Comparison of ENCODE assay signal across 8 cellular contexts in genomic region chr4:99945718-99946345, GRCh38. TPM values are rescaled to one million over a fixed set of nuclear protein-coding genes. Genes with fewer than 3 reads are reported as not detected.
A peak's percentile ranks its signal among the peaks of the same experiment; 100 is the strongest.
DNase-seq lines count a peak whose midpoint lies in the region; ATAC-seq and TF ChIP-seq lines count a peak whose summit lies in the region.

No MANE protein-coding gene starts in this region.

- no peak for TF ChIP-seq POLR2A in suprapubic skin (IDR thresholded peaks at IDR 0.05)

- H3K27ac ChIP-seq in OCI-LY3 (ENCODE audit: low read length) (peak overlapping the region; percentile 82), left lung (peak overlapping the region; percentile 95 to 96), suprapubic skin (peak overlapping the region; percentile 93)

- peak overlapping the region; percentile 98 for H3K4me2 ChIP-seq in OCI-LY3 (ENCODE audit: low read length)

- no peaks in the 10 kb centered on the region for H3K9me3 Mint-ChIP-seq in chondrocyte (ENCODE audit: low read depth)

- peaks cover 21% of the 10 kb centered on the region for H4K20me1 ChIP-seq in OCI-LY3 (ENCODE audit: insufficient read depth, low read length)

- DNase-seq in Right ventricle myocardium inferior (ENCODE audit: missing footprints) = no peak
- DNase-seq in cardiac septum (ENCODE audit: low spot score) = no peak
- DNase-seq in chondrocyte (ENCODE audit: low spot score) = no peak
- DNase-seq in left lung = peak; percentile 45 to 90
- no peak for DNase-seq in suprapubic skin (ENCODE audit: low spot score in 2 of 2)
- DNase-seq in NCI-H446 treated with DMSO at 0.1 percent for 48 hours (lab: John Stamatoyannopoulos, UW) = no peak

- H3K27me3 Mint-ChIP-seq in chondrocyte (ENCODE audit: low read depth) = no peaks in the 10 kb centered on the region

- H3K36me3 ChIP-seq in OCI-LY3 (replicated peaks; ENCODE audit: low read depth, low read length) (peaks cover 35% of the 10 kb centered on the region), left lung (peaks cover 0 to 10% of the 10 kb centered on the region in 2 donors), suprapubic skin (no peaks in the 10 kb centered on the region)

- peak overlapping the region; percentile 65 for H2AFZ ChIP-seq in OCI-LY3 (ENCODE audit: low read depth, low read length)

- H3K4me1 ChIP-seq in OCI-LY3 (ENCODE audit: low read length) (peaks cover 33% of the 10 kb centered on the region), left lung (peaks cover 13 to 62% of the 10 kb centered on the region in 2 donors), suprapubic skin (peaks cover 36% of the 10 kb centered on the region)

- peaks cover 2% of the 10 kb centered on the region for H3K36me3 Mint-ChIP-seq in chondrocyte (ENCODE audit: low read depth)

- ATAC-seq in Right ventricle myocardium inferior (peak; percentile 3), HG02763 (IDR thresholded peaks at IDR 0.05; ENCODE audit: unreplicated experiment) (peak; percentile 1), left lung (peak; percentile 3)

- intact Hi-C loops in Right ventricle myocardium inferior (cut with DNase I) = loop anchor here (1.0 to 5.0 kb wide), 2 partner anchors 52 to 124 kb away; partner anchors contain the start of gene LAMTOR3
- intact Hi-C loops in cardiac septum (cut with DNase I) = loop anchor here (5.0 kb wide), 1 partner anchor 139 kb away; no protein-coding TSS in a partner anchor
- intact Hi-C loops in left lung (cut with DNase I) = loop anchor here in 1 of 2 donors (5.0 to 10.0 kb wide), 3 partner anchors 51 to 384 kb away; partner anchors contain the start of genes DAPP1, LAMTOR3 and TRMT10A

- H3K4me3 Mint-ChIP-seq in chondrocyte (ENCODE audit: unreplicated experiment) = peak overlapping the region; percentile 93

- H3K9me3 ChIP-seq in OCI-LY3 (ENCODE audit: insufficient read depth, low read length) (no peaks in the 10 kb centered on the region), left lung (no peaks in the 10 kb centered on the region), suprapubic skin (no peaks in the 10 kb centered on the region)

- no peak for TF ChIP-seq CTCF in OCI-LY3 (IDR thresholded peaks at IDR 0.05; ENCODE audit: low read depth, low read length)
- peak; percentile 41 for TF ChIP-seq CTCF in chondrocyte (IDR thresholded peaks at IDR 0.05)
- TF ChIP-seq CTCF in left lung (IDR thresholded peaks at IDR 0.05) = no peak
- no peak for TF ChIP-seq CTCF in suprapubic skin (IDR thresholded peaks at IDR 0.05)

- H3K4me3 ChIP-seq in OCI-LY3 (ENCODE audit: low read length) (peak overlapping the region; percentile 93), left lung (peak overlapping the region; percentile 90 to 95), suprapubic skin (peak overlapping the region; percentile 93)

- peak overlapping the region; percentile 97 for H3K27ac Mint-ChIP-seq in chondrocyte (ENCODE audit: unreplicated experiment)

- WGBS in suprapubic skin = 4% methylated on average over 15 of the region's 24 CpGs

- H3K27me3 ChIP-seq in OCI-LY3 (ENCODE audit: low read depth, low read length) = no peaks in the 10 kb centered on the region
- H3K27me3 ChIP-seq in left lung = no peaks in the 10 kb centered on the region
- H3K27me3 ChIP-seq in suprapubic skin = no peaks in the 10 kb centered on the region

- peaks cover 47% of the 10 kb centered on the region for H3K4me1 Mint-ChIP-seq in chondrocyte (ENCODE audit: low read depth)

- peaks cover 85% of the 10 kb centered on the region for H3K79me2 ChIP-seq in OCI-LY3 (ENCODE audit: low read length)

- H3K9ac ChIP-seq in OCI-LY3 (ENCODE audit: low read length) = peak overlapping the region; percentile 93

- TF ChIP-seq EP300 in suprapubic skin (IDR thresholded peaks at IDR 0.05) = no peak

RNA-seq across cellular contexts. Expression of gene DNAJB14, which starts 0.6 kb away (rescaled TPM):
- 20.3 TPM for total RNA-seq in Right ventricle myocardium inferior
- 19.5 TPM for total RNA-seq in cardiac septum
- total RNA-seq in chondrocyte = 57.6 to 59.9 TPM (median 57.9 TPM) in 3 replicates
- total RNA-seq in left lung = 10 to 100 TPM; 44.7 to 60.3 TPM
- total RNA-seq in suprapubic skin = 10 to 100 TPM; 19.4 to 30.9 (median 19.8) TPM

RNA-seq across cellular contexts. Expression of gene H2AZ1, which starts 4.2 kb away (rescaled TPM):
- total RNA-seq in Right ventricle myocardium inferior (83.7 TPM), cardiac septum (49.5 TPM), chondrocyte (157 to 209 TPM (median 198 TPM) in 3 replicates), left lung (100 to 1,000 TPM; 151 to 200 TPM), suprapubic skin (100 to 1,000 TPM in 3 of 4 donors, 10 to 100 TPM in 1; 95.3 to 132 (median 113) TPM)

RNA-seq across cellular contexts. Expression of gene LAMTOR3, which starts 51.6 kb away (rescaled TPM):
- total RNA-seq in Right ventricle myocardium inferior = 36.3 TPM
- 26.4 TPM for total RNA-seq in cardiac septum
- 34.2 to 38.8 TPM (median 36.2 TPM) in 3 replicates for total RNA-seq in chondrocyte
- 10 to 100 TPM; 41.9 to 47.4 TPM for total RNA-seq in left lung
- total RNA-seq in suprapubic skin = 10 to 100 TPM; 34.4 to 49.5 (median 39.3) TPM

Comparison
In these comparisons a context has a peak if more than half of its experiments do, and no peak if none do; other contexts are left out.
1. DNase-seq: peak in left lung (2 of 2); none in Right ventricle myocardium inferior (single experiment), cardiac septum (single experiment), chondrocyte (single experiment), suprapubic skin (0 of 2) and NCI-H446 treated with DMSO at 0.1 percent for 48 hours (single experiment).
2. Peak in every context shown above with its lines, with median percentiles within 50 percentile points of each other: ATAC-seq, H3K27ac ChIP-seq and H3K4me3 ChIP-seq.